ENCODE assay signal across 1 cellular context in the genomic region with DNA sequence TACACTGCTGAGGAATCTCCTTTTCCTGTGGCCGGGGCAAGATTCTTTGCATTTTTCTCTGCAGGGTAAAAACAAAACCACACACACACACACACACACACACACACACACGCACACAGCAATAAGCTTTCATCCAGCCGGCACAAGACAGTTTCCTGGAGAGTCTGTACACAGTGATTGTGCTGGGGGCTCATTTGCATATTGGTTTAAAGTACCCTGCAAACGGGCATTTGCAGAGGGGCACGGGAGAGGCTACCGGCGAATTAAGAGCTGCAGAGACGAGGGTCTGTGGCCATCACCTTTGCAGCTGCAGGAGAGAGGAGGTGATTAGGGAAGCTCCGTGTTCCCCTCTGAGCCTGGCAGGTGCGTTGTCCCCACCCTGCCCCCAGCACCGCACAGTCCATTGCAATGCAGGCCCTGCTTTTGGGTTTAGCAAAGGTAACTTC.
TF ChIP-seq lines count a peak whose summit lies in the region.

No MANE protein-coding gene starts in this region.

TF ChIP-seq in GM23338, 12 proteins besides CTCF, POLR2A, EP300 and RAD21:
- TF ChIP-seq EZH2 (IDR thresholded peaks at IDR 0.05; ENCODE audit: low read depth, unreplicated experiment) = no peak
- TF ChIP-seq EZH2phosphoT487 (IDR thresholded peaks at IDR 0.05; ENCODE audit: unreplicated experiment) = no peak
- no peak for TF ChIP-seq POLR2AphosphoS5 (IDR thresholded peaks at IDR 0.05; ENCODE audit: low read depth)
- no peak for TF ChIP-seq STAT1 (IDR thresholded peaks at IDR 0.05; ENCODE audit: unreplicated experiment)
- TF ChIP-seq REST (IDR thresholded peaks at IDR 0.05; ENCODE audit: unreplicated experiment) = no peak
- no peak for TF ChIP-seq JUNB (IDR thresholded peaks at IDR 0.05; ENCODE audit: unreplicated experiment)
- no peak for TF ChIP-seq NANOG (IDR thresholded peaks at IDR 0.05; ENCODE audit: borderline replicate concordance)
- TF ChIP-seq ZNF462 (CRISPR knock-in tag; IDR thresholded peaks at IDR 0.05) = no peak
